8 cellular contexts compared by ENCODE assay signal in the genomic region with DNA sequence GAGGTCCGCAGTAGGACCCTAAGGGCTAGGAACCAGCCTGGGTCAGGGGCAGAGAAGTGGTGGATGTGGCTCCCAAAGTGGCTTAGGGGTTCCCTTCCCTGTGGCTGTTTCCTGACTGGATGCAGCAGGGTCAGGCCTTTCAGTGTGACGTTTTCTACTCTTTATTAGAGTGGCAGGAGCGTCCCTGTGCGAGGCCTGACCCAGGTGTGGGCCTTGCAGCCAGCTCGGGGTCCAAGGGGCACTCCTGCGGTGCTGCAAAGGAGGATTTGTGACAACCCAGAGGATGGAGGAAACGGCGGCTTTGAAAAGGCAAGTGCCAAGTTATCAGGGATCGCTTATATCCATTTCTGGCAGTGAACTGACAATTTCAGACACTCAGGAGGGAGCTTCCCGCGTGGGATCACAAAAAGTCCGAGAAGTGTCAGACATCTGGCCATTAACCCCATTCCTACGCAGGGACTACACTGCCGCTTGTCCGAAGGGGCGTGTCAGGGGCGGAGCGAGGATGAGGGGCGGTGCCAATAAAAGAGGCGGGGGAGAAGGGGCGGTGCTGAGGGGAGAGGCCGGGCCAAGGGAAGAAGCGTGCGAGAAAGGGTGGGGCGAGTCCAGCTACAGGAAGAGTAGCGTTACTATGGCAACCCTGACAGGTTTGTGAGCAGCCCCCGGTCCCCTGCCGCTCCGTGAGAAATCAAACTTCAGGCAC.
DNase-seq lines count a peak whose midpoint lies in the region; ATAC-seq and FAIRE-seq lines count a peak whose summit lies in the region.

No MANE protein-coding gene starts in this region.

- H3K27me3 Mint-ChIP-seq in CD8-positive, alpha-beta memory T cell: peaks cover 0 to 1% of the 10 kb centered on the region in 2 donors

- H3K27ac Mint-ChIP-seq in CD8-positive, alpha-beta memory T cell: peak overlapping the region; percentile 71 to 100 (median 98)

- POLR2A ChIA-PET in CD8-positive, alpha-beta memory T cell (lab: Charles Lee): interaction anchor here (3.6 kb wide), 1 partner anchor 26 kb away, joined by 18 read pairs; no protein-coding TSS in a partner anchor

- H3K4me1 ChIP-seq in CD8-positive, alpha-beta memory T cell (ENCODE audit: insufficient read depth, low read length): no peaks in the 10 kb centered on the region

- peak; percentile 35 to 88 (median 85) for DNase-seq in CD8-positive, alpha-beta memory T cell
- DNase-seq in SHP77 (lab: John Stamatoyannopoulos, UW): peak; percentile 92
- peak; percentile 79 for DNase-seq in activated naive CD4-positive, alpha-beta T cell treated with Interleukin-2 at 50 U/mL for 16 hours
- DNase-seq in kidney tubule cell (ENCODE audit: low spot score): peak; percentile 64
- peak; percentile 37 to 72 (median 71) for DNase-seq in stimulated activated CD4-positive, alpha-beta T cell treated with anti-CD3 and anti-CD28 coated beads, TNF-alpha, amount 100 ng/mL, for 48 hours (ENCODE audit: low read depth in 3 of 3)
- no peak for DNase-seq in GM19239 (ENCODE audit: insufficient read length, low spot score)

- peaks cover 0 to 10% (median 9%) of the 10 kb centered on the region in 3 donors for H3K4me1 Mint-ChIP-seq in CD8-positive, alpha-beta memory T cell

- no peaks in the 10 kb centered on the region for H3K27me3 ChIP-seq in CD8-positive, alpha-beta memory T cell (ENCODE audit: insufficient read depth, low read length, poor library complexity, severe bottlenecking)

- peaks cover 4 to 17% (median 6%) of the 10 kb centered on the region in 5 donors for H3K9me3 Mint-ChIP-seq in CD8-positive, alpha-beta memory T cell

- peaks cover 5% of the 10 kb centered on the region for H3K9me3 ChIP-seq in CD8-positive, alpha-beta memory T cell (ENCODE audit: low read length)

- H3K27ac ChIP-seq in CD8-positive, alpha-beta memory T cell (ENCODE audit: low read depth, low read length): peak overlapping the region; percentile 76

- H3K36me3 Mint-ChIP-seq in CD8-positive, alpha-beta memory T cell: peaks cover 0 to 7% (median under 1%) of the 10 kb centered on the region in 3 donors

- H3K36me3 ChIP-seq in CD8-positive, alpha-beta memory T cell (ENCODE audit: insufficient read depth, low read length): no peaks in the 10 kb centered on the region

- FAIRE-seq in GM19239 (lab: Jason Lieb, UNC): no peak

- H3K4me3 ChIP-seq in CD8-positive, alpha-beta memory T cell (ENCODE audit: low read length): peak overlapping the region; percentile 88

- CTCF ChIA-PET in CD8-positive, alpha-beta memory T cell (lab: Charles Lee): interaction anchor here (0.6 to 1.3 kb wide), 2 partner anchors 27 to 474 kb away, joined by 3 to 7 read pairs; no protein-coding TSS in a partner anchor

- ATAC-seq in GM19328 (IDR thresholded peaks at IDR 0.05; ENCODE audit: unreplicated experiment) (no peak), HG03521 (IDR thresholded peaks at IDR 0.05; ENCODE audit: unreplicated experiment) (no peak)

- peak overlapping the region; percentile 88 to 99 (median 97) for H3K4me3 Mint-ChIP-seq in CD8-positive, alpha-beta memory T cell
